8 cellular contexts compared by ENCODE assay signal in the genomic region with DNA sequence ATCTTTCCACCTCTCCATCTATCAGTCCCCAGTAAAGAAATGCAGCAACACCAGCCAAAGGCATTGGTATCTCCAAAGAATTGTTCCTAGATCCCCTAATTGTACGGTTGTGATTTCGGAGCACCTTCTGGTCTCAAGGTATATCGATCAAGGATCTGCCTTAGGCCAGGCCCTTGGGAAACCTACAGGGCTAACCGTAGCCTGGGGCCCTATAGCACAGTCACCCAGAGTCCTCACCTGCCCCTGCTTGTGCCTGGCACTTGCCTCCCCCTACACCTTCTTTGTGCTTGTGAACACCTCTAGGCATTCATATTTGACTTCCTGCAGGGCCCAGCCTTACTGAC. TPM values are rescaled to one million over a fixed set of nuclear protein-coding genes. Genes with fewer than 3 reads are reported as not detected.
DNase-seq lines count a peak whose midpoint lies in the region; ATAC-seq and TF ChIP-seq lines count a peak whose summit lies in the region.

No MANE protein-coding gene starts in this region.

- H3K36me3 Mint-ChIP-seq in activated CD4-positive, alpha-beta T cell treated with anti-CD3 and anti-CD28 coated beads, Interleukin-2, amount 10 ng/mL, durations not matched to agents 7 days and 5 days (ENCODE audit: low read depth), result peaks cover 61% of the 10 kb centered on the region
- peaks cover 52% of the 10 kb centered on the region for H3K36me3 Mint-ChIP-seq in activated naive CD8-positive, alpha-beta T cell treated with anti-CD3 and anti-CD28 coated beads, Interleukin-2, amount 50 U/mL, for 24 hours (ENCODE audit: low read depth)
- peaks cover 28 to 45% (median 34%) of the 10 kb centered on the region in 3 donors for H3K36me3 Mint-ChIP-seq in immature natural killer cell

- H3K4me3 ChIP-seq in suprapubic skin (peak overlapping the region; percentile 12), OCI-LY7 (ENCODE audit: low read depth, low read length, poor library complexity, severe bottlenecking) (no peak overlapping the region)

- H3K4me2 ChIP-seq in OCI-LY7 (ENCODE audit: low read length), result no peak overlapping the region

- H3K27ac Mint-ChIP-seq in activated CD4-positive, alpha-beta T cell treated with anti-CD3 and anti-CD28 coated beads, Interleukin-2, amount 10 ng/mL, durations not matched to agents 7 days and 5 days, result peak overlapping the region; percentile 88
- H3K27ac Mint-ChIP-seq in activated naive CD8-positive, alpha-beta T cell treated with anti-CD3 and anti-CD28 coated beads, Interleukin-2, amount 50 U/mL, for 24 hours, result peak overlapping the region; percentile 85
- H3K27ac Mint-ChIP-seq in immature natural killer cell, result peak overlapping the region; percentile 38 to 88 (median 72)

- POLR2A ChIA-PET in activated CD4-positive, alpha-beta T cell treated with anti-CD3 and anti-CD28 coated beads, Interleukin-2, amount 10 ng/mL, durations not matched to agents 7 days and 5 days (lab: Charles Lee), result interaction anchor here (0.6 to 0.8 kb wide), 2 partner anchors 21 to 28 kb away, joined by 3 to 4 read pairs; a partner anchor contains a TSS
- POLR2A ChIA-PET in OCI-LY7 (lab: Charles Lee), result interaction anchor here (0.6 to 1.0 kb wide), 4 partner anchors 8 to 68 kb away, joined by 3 to 7 read pairs (median 4); a partner anchor contains a TSS

- TF ChIP-seq CTCF in suprapubic skin (IDR thresholded peaks at IDR 0.05), result no peak
- TF ChIP-seq CTCF in OCI-LY7 (conservative IDR thresholded peaks at IDR 0.05; ENCODE audit: low read length), result no peak

- H3K36me3 ChIP-seq in suprapubic skin (peaks cover 49% of the 10 kb centered on the region), OCI-LY7 (ENCODE audit: insufficient read depth, low read length) (peaks cover 70% of the 10 kb centered on the region)

- TF ChIP-seq POLR2A in suprapubic skin (IDR thresholded peaks at IDR 0.05), result no peak

- intact Hi-C loops in OCI-LY7 (cut with micrococcal nuclease; ENCODE audit: unreplicated experiment), result no loop called here

- H3K9me3 Mint-ChIP-seq in activated CD4-positive, alpha-beta T cell treated with anti-CD3 and anti-CD28 coated beads, Interleukin-2, amount 10 ng/mL, durations not matched to agents 7 days and 5 days, result no peaks in the 10 kb centered on the region
- no peaks in the 10 kb centered on the region for H3K9me3 Mint-ChIP-seq in activated naive CD8-positive, alpha-beta T cell treated with anti-CD3 and anti-CD28 coated beads, Interleukin-2, amount 50 U/mL, for 24 hours
- peaks cover 0 to 6% (median 1%) of the 10 kb centered on the region in 6 donors for H3K9me3 Mint-ChIP-seq in immature natural killer cell

- H3K4me1 ChIP-seq in suprapubic skin (peaks cover 24% of the 10 kb centered on the region), OCI-LY7 (ENCODE audit: insufficient read depth, low read length, poor library complexity, severe bottlenecking) (peaks cover 11% of the 10 kb centered on the region)

- H4K20me1 ChIP-seq in OCI-LY7 (ENCODE audit: insufficient read depth, low read length), result no peaks in the 10 kb centered on the region

- H3K4me3 Mint-ChIP-seq in activated CD4-positive, alpha-beta T cell treated with anti-CD3 and anti-CD28 coated beads, Interleukin-2, amount 10 ng/mL, durations not matched to agents 7 days and 5 days, result peak overlapping the region; percentile 54
- H3K4me3 Mint-ChIP-seq in activated naive CD8-positive, alpha-beta T cell treated with anti-CD3 and anti-CD28 coated beads, Interleukin-2, amount 50 U/mL, for 24 hours, result peak overlapping the region; percentile 51
- H3K4me3 Mint-ChIP-seq in immature natural killer cell, result peak overlapping the region in 4 of 5 donors; percentile 48 to 64 (median 58)

- H3K27ac ChIP-seq in suprapubic skin, result no peak overlapping the region
- H3K27ac ChIP-seq in OCI-LY7 (ENCODE audit: low read depth, low read length, poor library complexity, severe bottlenecking), result no peak overlapping the region

- H3K79me2 ChIP-seq in OCI-LY7 (ENCODE audit: insufficient read depth, low read depth, low read length), result no peaks in the 10 kb centered on the region

- no TSS peak for BruUV-seq in OCI-LY7 (replicated peaks; lab: Mats Ljungman, UMichigan)

- 75% methylated on average over 4 of the region's 4 CpGs for WGBS in suprapubic skin

- no peaks in the 10 kb centered on the region for H3K9me2 ChIP-seq in OCI-LY7 (ENCODE audit: insufficient read depth, low read length)

- no peaks in the 10 kb centered on the region for H3K27me3 Mint-ChIP-seq in activated CD4-positive, alpha-beta T cell treated with anti-CD3 and anti-CD28 coated beads, Interleukin-2, amount 10 ng/mL, durations not matched to agents 7 days and 5 days
- H3K27me3 Mint-ChIP-seq in activated naive CD8-positive, alpha-beta T cell treated with anti-CD3 and anti-CD28 coated beads, Interleukin-2, amount 50 U/mL, for 24 hours, result peaks cover 15% of the 10 kb centered on the region
- H3K27me3 Mint-ChIP-seq in immature natural killer cell (ENCODE audit: low read depth in 3 of 3), result peaks cover 23 to 34% (median 34%) of the 10 kb centered on the region in 3 donors

- CTCF ChIA-PET in activated CD4-positive, alpha-beta T cell treated with anti-CD3 and anti-CD28 coated beads, Interleukin-2, amount 10 ng/mL, durations not matched to agents 7 days and 5 days (lab: Charles Lee), result interaction anchor here (0.6 to 1.5 kb wide), 5 partner anchors 8 to 117 kb away, joined by 3 to 5 read pairs (median 3); a partner anchor contains a TSS
- CTCF ChIA-PET in OCI-LY7 (lab: Charles Lee; ENCODE audit: unreplicated experiment), result no interaction called here

- H3K4me1 Mint-ChIP-seq in activated CD4-positive, alpha-beta T cell treated with anti-CD3 and anti-CD28 coated beads, Interleukin-2, amount 10 ng/mL, durations not matched to agents 7 days and 5 days, result peaks cover 53% of the 10 kb centered on the region
- peaks cover 44% of the 10 kb centered on the region for H3K4me1 Mint-ChIP-seq in activated naive CD8-positive, alpha-beta T cell treated with anti-CD3 and anti-CD28 coated beads, Interleukin-2, amount 50 U/mL, for 24 hours
- peaks cover 45 to 52% of the 10 kb centered on the region in 2 donors for H3K4me1 Mint-ChIP-seq in immature natural killer cell

- no peaks in the 10 kb centered on the region for H3K9me3 ChIP-seq in suprapubic skin
- no peaks in the 10 kb centered on the region for H3K9me3 ChIP-seq in OCI-LY7 (ENCODE audit: low read length)

- no peak for ATAC-seq in activated naive CD8-positive, alpha-beta T cell treated with anti-CD3 and anti-CD28 coated beads, Interleukin-2, amount 50 U/mL, for 24 hours

- TF ChIP-seq EP300 in suprapubic skin (IDR thresholded peaks at IDR 0.05), result no peak

- DNase-seq in activated CD4-positive, alpha-beta T cell treated with anti-CD3 and anti-CD28 coated beads, Interleukin-2, amount 10 ng/mL, durations not matched to agents 7 days and 5 days, result no peak
- no peak for DNase-seq in activated CD4-positive, alpha-beta T cell treated with anti-CD3 and anti-CD28 coated beads for 1 hour
- no peak for DNase-seq in activated naive CD8-positive, alpha-beta T cell treated with anti-CD3 and anti-CD28 coated beads, Interleukin-2, amount 50 U/mL, for 24 hours
- no peak for DNase-seq in immature natural killer cell
- DNase-seq in suprapubic skin (ENCODE audit: low spot score in 2 of 2), result no peak
- no peak for DNase-seq in ureter (ENCODE audit: low spot score)
- DNase-seq in DMS153 (lab: John Stamatoyannopoulos, UW), result no peak
- DNase-seq in OCI-LY7 (ENCODE audit: low spot score), result no peak

- no peak overlapping the region for H2AFZ ChIP-seq in OCI-LY7 (ENCODE audit: low read length)

- no peaks in the 10 kb centered on the region for H3K27me3 ChIP-seq in suprapubic skin

RNA-seq across cellular contexts. Expression of a gene that starts 16.8 kb away (rescaled TPM):
- 100 to 1,000 TPM; 188 to 224 TPM for total RNA-seq in activated CD4-positive, alpha-beta T cell treated with anti-CD3 and anti-CD28 coated beads, Interleukin-2, amount 10 ng/mL, durations not matched to agents 7 days and 5 days
- 1 to 10 TPM in 2 of 3 donors, under 1 TPM in 1; 0.60 to 3.1 (median 1.6) TPM for polyA plus RNA-seq in immature natural killer cell
- total RNA-seq in suprapubic skin (10 to 100 TPM in 2 of 4 donors, 1 to 10 TPM in 2; 3.7 to 18.2 (median 9.5) TPM), ureter (1.9 TPM), OCI-LY7 (2022) (310 and 323 TPM in 2 replicates)
- 248 and 283 TPM in 2 replicates for total RNA-seq in OCI-LY7 (2014; rRNA removed; shearing (Covaris generic))

RNA-seq across cellular contexts. Expression of a gene that starts 20.6 kb away (rescaled TPM):
- 100 to 1,000 TPM; 125 to 126 TPM for total RNA-seq in activated CD4-positive, alpha-beta T cell treated with anti-CD3 and anti-CD28 coated beads, Interleukin-2, amount 10 ng/mL, durations not matched to agents 7 days and 5 days
- polyA plus RNA-seq in immature natural killer cell, result 10 to 100 TPM in 2 of 3 donors, 1 to 10 TPM in 1; 9.7 to 30.7 (median 15.9) TPM
- total RNA-seq in suprapubic skin (10 to 100 TPM; 16.8 to 58.1 (median 22.3) TPM), ureter (63.1 TPM), OCI-LY7 (2022) (97.6 and 122 TPM in 2 replicates)
- total RNA-seq in OCI-LY7 (2014; rRNA removed; shearing (Covaris generic)), result 36.2 and 50.3 TPM in 2 replicates

RNA-seq across cellular contexts. Expression of a gene that starts 21.9 kb away (rescaled TPM):
- 10 to 100 TPM; 54.0 to 60.4 TPM for total RNA-seq in activated CD4-positive, alpha-beta T cell treated with anti-CD3 and anti-CD28 coated beads, Interleukin-2, amount 10 ng/mL, durations not matched to agents 7 days and 5 days
- polyA plus RNA-seq in immature natural killer cell, result 10 to 100 TPM in 2 of 3 donors, 1 to 10 TPM in 1; 5.4 to 18.2 (median 14.4) TPM
- total RNA-seq in suprapubic skin, result 10 to 100 TPM; 13.0 to 35.1 (median 16.7) TPM
- 82.6 TPM for total RNA-seq in ureter
- total RNA-seq in OCI-LY7 (2014; rRNA removed; shearing (Covaris generic)), result 114 and 122 TPM in 2 replicates
- 170 and 180 TPM in 2 replicates for total RNA-seq in OCI-LY7 (2022)

RNA-seq across cellular contexts. Expression of a gene that starts 37.2 kb away (rescaled TPM):
- total RNA-seq in activated CD4-positive, alpha-beta T cell treated with anti-CD3 and anti-CD28 coated beads, Interleukin-2, amount 10 ng/mL, durations not matched to agents 7 days and 5 days, result 10 to 100 TPM; 12.2 to 12.9 TPM
- polyA plus RNA-seq in immature natural killer cell, result 10 to 100 TPM; 24.0 to 38.8 (median 27.5) TPM
- total RNA-seq in suprapubic skin, result 10 to 100 TPM in 2 of 4 donors, 1 to 10 TPM in 2; 8.1 to 10.6 (median 9.9) TPM
- 7.1 TPM for total RNA-seq in ureter
- 13.9 and 14.3 TPM in 2 replicates for total RNA-seq in OCI-LY7 (2014; rRNA removed; shearing (Covaris generic))
- total RNA-seq in OCI-LY7 (2022), result 12.0 and 12.7 TPM in 2 replicates

RNA-seq across cellular contexts. Expression of a gene that starts 51.0 kb away (rescaled TPM):
- 10 to 100 TPM; 34.8 to 37.2 TPM for total RNA-seq in activated CD4-positive, alpha-beta T cell treated with anti-CD3 and anti-CD28 coated beads, Interleukin-2, amount 10 ng/mL, durations not matched to agents 7 days and 5 days
- polyA plus RNA-seq in immature natural killer cell, result 10 to 100 TPM; 53.3 to 69.3 (median 64.0) TPM
- total RNA-seq in suprapubic skin (10 to 100 TPM; 13.7 to 21.4 (median 19.4) TPM), ureter (17.1 TPM), OCI-LY7 (2022) (43.9 and 45.4 TPM in 2 replicates)
- total RNA-seq in OCI-LY7 (2014; rRNA removed; shearing (Covaris generic)), result 34.6 and 57.0 TPM in 2 replicates

Comparison
In these comparisons a context has a peak if more than half of its experiments do, and no peak if none do; other contexts are left out.
1. RNA of a gene that starts 16.8 kb away (total RNA-seq): 248 to 323 TPM in OCI-LY7 and 188 to 224 TPM in activated CD4-positive, alpha-beta T cell treated with anti-CD3 and anti-CD28 coated beads, Interleukin-2, amount 10 ng/mL, durations not matched to agents 7 days and 5 days; 3.7 to 18.2 TPM in suprapubic skin and 1.9 TPM in ureter (single experiment); every median in the first group is over 4 times any median in the second.
2. Peak in every context shown above with its lines, with median percentiles within 50 percentile points of each other: H3K27ac Mint-ChIP-seq and H3K4me3 Mint-ChIP-seq.